Comparison of ENCODE assay signal across 13 cellular contexts in genomic region chr3:37999836-38000235, GRCh38. TPM values are rescaled to one million over a fixed set of nuclear protein-coding genes. Genes with fewer than 3 reads are reported as not detected.
DNase-seq lines count a peak whose midpoint lies in the region; ATAC-seq, FAIRE-seq and TF ChIP-seq lines count a peak whose summit lies in the region.
"Had no signal": no experiment of that assay in that cellular context is flagged by ENCODE, and none has a peak within 500 bp of the region (broad histone marks: within the 10 kb centered on the region; RNA-seq: fewer than 3 reads in every experiment).

No MANE protein-coding gene starts in this region.

- H3K36me3 Mint-ChIP-seq in activated CD4-positive, alpha-beta memory T cell treated with anti-CD3 and anti-CD28 coated beads, Interleukin-2, amount 10 ng/mL, durations not matched to agents 7 days and 5 days (ENCODE audit: low read depth), result peaks cover 43% of the 10 kb centered on the region
- H3K36me3 Mint-ChIP-seq in naive B cell, result peaks cover 8 to 10% of the 10 kb centered on the region in 2 donors

- TF ChIP-seq POLR2A in right lobe of liver (IDR thresholded peaks at IDR 0.05) (no peak), HepG2 (IDR thresholded peaks at IDR 0.05; ENCODE audit: insufficient read depth in 1 of 2, low read depth in 2 of 2, low read length in 2 of 2) (no peak)

- H3K4me3 ChIP-seq in right lobe of liver (no peak overlapping the region), HepG2 (replicated peaks in 1 of 3; ENCODE audit: insufficient read depth in 1 of 3, low read depth in 2 of 3, low read length in 3 of 3) (no peak overlapping the region), upper lobe of right lung (no peak overlapping the region), mesendoderm (ENCODE audit: low read length) (no peak overlapping the region)

- in situ Hi-C loops in HepG2 (cut with HindIII; ENCODE audit: extremely low pct_ligation_motif_present, low pct_unique_long_range_greater_than_20kb), result loop anchor here (5.0 kb wide), 1 partner anchor 143 kb away; no protein-coding TSS in a partner anchor

- CTCF ChIA-PET in HepG2 (lab: Yijun Ruan, JAX; ENCODE audit: low intra/inter-chr PET ratio, low total read pairs), result no interaction called here
- CTCF ChIA-PET in activated CD4-positive, alpha-beta memory T cell treated with anti-CD3 and anti-CD28 coated beads, Interleukin-2, amount 10 ng/mL, durations not matched to agents 7 days and 5 days (lab: Charles Lee), result no interaction called here

- peak in 2 of 3 donors; percentile 7 to 19 for DNase-seq in right lobe of liver
- DNase-seq in HepG2 (ENCODE audit: low spot score), result no peak
- DNase-seq in activated CD4-positive, alpha-beta memory T cell treated with anti-CD3 and anti-CD28 coated beads, Interleukin-2, amount 10 ng/mL, durations not matched to agents 7 days and 5 days, result no peak
- no peak for DNase-seq in naive B cell
- peak; percentile 27 for DNase-seq in upper lobe of right lung
- no peak for DNase-seq in mesendoderm
- DNase-seq: erythroblast; MV-4-11; NCI-H226; stimulated activated CD4-positive, alpha-beta T cell treated with anti-CD3 and anti-CD28 coated beads, Interleukin-4, amount 100 ng/mL, for 24 hours; stimulated activated naive B cell treated with anti-CD40 and anti-IgM and Interleukin-4, amounts not matched to agents 10 μg/mL and 1 μg/mL and 100 μg/mL, for 72 hours had no signal

- no peak overlapping the region for H2AK5ac ChIP-seq in mesendoderm (ENCODE audit: low read length)

- no peak for ATAC-seq in right lobe of liver
- ATAC-seq in HepG2, result no peak
- no peak for ATAC-seq in naive B cell (ENCODE audit: low read depth in 2 of 2)
- ATAC-seq in upper lobe of right lung, result no peak
- no peak for ATAC-seq in HG03135 (IDR thresholded peaks at IDR 0.05; ENCODE audit: unreplicated experiment)
- ATAC-seq in HG02885 (IDR thresholded peaks at IDR 0.05; ENCODE audit: poor library complexity, unreplicated experiment), result no peak

- H3K4me3 Mint-ChIP-seq in activated CD4-positive, alpha-beta memory T cell treated with anti-CD3 and anti-CD28 coated beads, Interleukin-2, amount 10 ng/mL, durations not matched to agents 7 days and 5 days, result no peak overlapping the region
- peak overlapping the region in 6 of 8 donors; percentile 48 to 81 (median 58) for H3K4me3 Mint-ChIP-seq in naive B cell

- TF ChIP-seq CTCF in right lobe of liver (IDR thresholded peaks at IDR 0.05) (no peak), HepG2 (CRISPR knock-in tag; IDR thresholded peaks at IDR 0.05) (no peak), upper lobe of right lung (IDR thresholded peaks at IDR 0.05) (no peak)

- no peak overlapping the region for H3K4ac ChIP-seq in mesendoderm (ENCODE audit: low read depth, low read length)

- no TSS peak for BruUV-seq in HepG2 (replicated peaks; lab: Mats Ljungman, UMichigan)

- no peak overlapping the region for H2BK120ac ChIP-seq in mesendoderm (ENCODE audit: low read depth, low read length)

- WGBS in right lobe of liver (ENCODE audit: insufficient coverage, low coverage, low lambda C conversion rate, missing lambda C conversion rate), result 75% methylated on average over 2 of the region's 6 CpGs
- 62% methylated on average over 6 of the region's 6 CpGs for WGBS in HepG2 (ENCODE audit: low lambda C conversion rate)
- no CpG with 5 or more reads among the region's 6 CpGs for WGBS in mesendoderm (ENCODE audit: extremely low coverage, insufficient coverage, low lambda C conversion rate)

- no peak overlapping the region for H3K27ac ChIP-seq in right lobe of liver
- H3K27ac ChIP-seq in HepG2 (ENCODE audit: extremely low read length, insufficient read depth, low read length), result no peak overlapping the region
- H3K27ac ChIP-seq in upper lobe of right lung, result no peak overlapping the region
- H3K27ac ChIP-seq in mesendoderm (ENCODE audit: low read depth, low read length), result no peak overlapping the region

- TF ChIP-seq RAD21 in HepG2 (CRISPR knock-in tag; IDR thresholded peaks at IDR 0.05), result no peak

- no peak overlapping the region for H3K56ac ChIP-seq in mesendoderm (ENCODE audit: low read length)

- H3K4me2 ChIP-seq in HepG2 (ENCODE audit: low read depth, low read length) (no peak overlapping the region), mesendoderm (ENCODE audit: low read length) (no peak overlapping the region)

- no peaks in the 10 kb centered on the region for H3K9me3 Mint-ChIP-seq in activated CD4-positive, alpha-beta memory T cell treated with anti-CD3 and anti-CD28 coated beads, Interleukin-2, amount 10 ng/mL, durations not matched to agents 7 days and 5 days
- H3K9me3 Mint-ChIP-seq in naive B cell, result peaks cover 0 to 2% (median 0%) of the 10 kb centered on the region in 7 donors

- H3K36me3 ChIP-seq in right lobe of liver (no peaks in the 10 kb centered on the region), HepG2 (replicated peaks in 1 of 2; ENCODE audit: control insufficient read depth in 1 of 2, insufficient read depth in 2 of 2, low read length in 2 of 2) (no peaks in the 10 kb centered on the region), upper lobe of right lung (peaks cover 5% of the 10 kb centered on the region), mesendoderm (ENCODE audit: control insufficient read depth, insufficient read depth, low read length) (no peaks in the 10 kb centered on the region)

- H3K27me3 ChIP-seq in right lobe of liver (no peaks in the 10 kb centered on the region), HepG2 (ENCODE audit: control insufficient read depth in 1 of 2, insufficient read depth in 2 of 2, low read length in 2 of 2) (peaks cover 0 to 16% of the 10 kb centered on the region in 2 experiments; a peak in 2 of 5 replicates), upper lobe of right lung (no peaks in the 10 kb centered on the region), mesendoderm (ENCODE audit: insufficient read depth, low read length, poor library complexity) (no peaks in the 10 kb centered on the region)

- H3K23ac ChIP-seq in mesendoderm (ENCODE audit: low read length), result no peak overlapping the region

- H3K9me3 ChIP-seq in right lobe of liver (no peaks in the 10 kb centered on the region), HepG2 (ENCODE audit: low read length) (no peaks in the 10 kb centered on the region), upper lobe of right lung (no peaks in the 10 kb centered on the region)

- no peak overlapping the region for H2BK15ac ChIP-seq in mesendoderm (replicated peaks; ENCODE audit: low read depth)

- FAIRE-seq in HepG2 (lab: Jason Lieb, UNC), result no peak

- intact Hi-C loops in right lobe of liver (cut with DNase I) (loop anchor here (10.0 kb wide), 1 partner anchor 115 kb away; no protein-coding TSS in a partner anchor), HepG2 (cut with micrococcal nuclease; ENCODE audit: unreplicated experiment) (loop anchor here (2.0 kb wide), 1 partner anchor 93 kb away; no protein-coding TSS in a partner anchor), upper lobe of right lung (cut with DNase I) (no loop called here)

- no peak overlapping the region for H3K9ac ChIP-seq in HepG2 (ENCODE audit: insufficient read depth, low read depth, low read length)
- no peak overlapping the region for H3K9ac ChIP-seq in mesendoderm (ENCODE audit: low read length)

- no peaks in the 10 kb centered on the region for H3K27me3 Mint-ChIP-seq in activated CD4-positive, alpha-beta memory T cell treated with anti-CD3 and anti-CD28 coated beads, Interleukin-2, amount 10 ng/mL, durations not matched to agents 7 days and 5 days
- H3K27me3 Mint-ChIP-seq in naive B cell, result no peaks in the 10 kb centered on the region
- H3K27me3 Mint-ChIP-seq: stimulated activated naive B cell treated with anti-CD40 and anti-IgM and Interleukin-4, amounts not matched to agents 10 μg/mL and 1 μg/mL and 100 μg/mL, for 72 hours had no signal

- no peak overlapping the region for H3K18ac ChIP-seq in mesendoderm (ENCODE audit: low read length)

- POLR2A ChIA-PET in HepG2 (lab: Yijun Ruan, JAX), result no interaction called here
- POLR2A ChIA-PET in activated CD4-positive, alpha-beta memory T cell treated with anti-CD3 and anti-CD28 coated beads, Interleukin-2, amount 10 ng/mL, durations not matched to agents 7 days and 5 days (lab: Charles Lee), result no interaction called here

- TF ChIP-seq EP300 in HepG2 (IDR thresholded peaks at IDR 0.05; ENCODE audit: low read depth in 2 of 2, low read length in 2 of 2) (no peak), HepG2 (CRISPR knock-in tag; IDR thresholded peaks at IDR 0.05; ENCODE audit: borderline replicate concordance) (no peak)

- H3K27ac Mint-ChIP-seq in activated CD4-positive, alpha-beta memory T cell treated with anti-CD3 and anti-CD28 coated beads, Interleukin-2, amount 10 ng/mL, durations not matched to agents 7 days and 5 days, result peak overlapping the region; percentile 78
- peak overlapping the region in 2 of 6 donors; percentile 44 to 95 for H3K27ac Mint-ChIP-seq in naive B cell

- no peak overlapping the region for H2BK5ac ChIP-seq in mesendoderm (ENCODE audit: low read length)

- H3K4me1 Mint-ChIP-seq in activated CD4-positive, alpha-beta memory T cell treated with anti-CD3 and anti-CD28 coated beads, Interleukin-2, amount 10 ng/mL, durations not matched to agents 7 days and 5 days, result peaks cover 58% of the 10 kb centered on the region
- H3K4me1 Mint-ChIP-seq in naive B cell, result peaks cover 48 to 63% (median 49%) of the 10 kb centered on the region in 3 donors

- H3K79me2 ChIP-seq in HepG2 (ENCODE audit: insufficient read depth, low read length) (no peaks in the 10 kb centered on the region), mesendoderm (ENCODE audit: control insufficient read depth, insufficient read depth, low read length) (no peaks in the 10 kb centered on the region)

- H4K20me1 ChIP-seq in HepG2 (ENCODE audit: insufficient read depth, low read length), result no peaks in the 10 kb centered on the region

- H3K4me1 ChIP-seq in right lobe of liver (peaks cover 0 to 7% (median 3%) of the 10 kb centered on the region in 4 donors), HepG2 (ENCODE audit: insufficient read depth, low read length) (peaks cover 85% of the 10 kb centered on the region), upper lobe of right lung (peaks cover 21% of the 10 kb centered on the region), mesendoderm (ENCODE audit: control insufficient read depth, low read depth, low read length) (peaks cover 6% of the 10 kb centered on the region)

- no peak overlapping the region for H4K5ac ChIP-seq in mesendoderm (ENCODE audit: low read length)

- H2AFZ ChIP-seq in HepG2 (ENCODE audit: low read length), result no peak overlapping the region

- H4K8ac ChIP-seq in mesendoderm (ENCODE audit: low read depth, low read length), result no peak overlapping the region

- H3K79me1 ChIP-seq in mesendoderm (ENCODE audit: low read length), result no peaks in the 10 kb centered on the region

RNA-seq across cellular contexts. Expression of gene VILL, which starts 9.2 kb away (rescaled TPM):
- total RNA-seq in right lobe of liver (1 to 10 TPM in 3 of 6 experiments, under 1 TPM in 3; 0.25 to 1.5 (median 0.97) TPM), HepG2 (2016; rRNA removed; fragmentation: Illumina TruSeq; extraction: Trizol) (3.2 and 4.0 TPM in 2 replicates), upper lobe of right lung (8.9 TPM)
- 4.3 and 5.3 TPM in 2 replicates for total RNA-seq in HepG2 (2016; cell fraction: cytosol; rRNA removed; fragmentation: Illumina TruSeq; extraction: Trizol; ENCODE audit: low read depth)
- total RNA-seq in HepG2 (2016; cell fraction: insoluble cytoplasmic fraction; rRNA removed; fragmentation: Illumina TruSeq; extraction: Trizol), result 2.3 and 4.1 TPM in 2 replicates
- 3.3 and 5.4 TPM in 2 replicates for total RNA-seq in HepG2 (2016; cell fraction: membrane; rRNA removed; fragmentation: Illumina TruSeq; extraction: Trizol)
- 2.0 and 2.1 TPM in 2 replicates for total RNA-seq in HepG2 (2016; cell fraction: nucleus; rRNA removed; fragmentation: Illumina TruSeq; extraction: Trizol)
- polyA plus RNA-seq in HepG2 (2011; rRNA removed) (5.3 and 7.5 TPM in 2 replicates), naive B cell (ENCODE audit: low read depth in 6 of 6) (10 to 100 TPM in 4 of 6 donors, 1 to 10 TPM in 2; 8.4 to 17.8 (median 11.8) TPM)
- polyA plus RNA-seq in HepG2 (2011; cell fraction: cytosol; rRNA removed), result 5.6 and 9.0 TPM in 2 replicates
- 8.6 and 9.9 TPM in 2 replicates for polyA plus RNA-seq in HepG2 (2011; cell fraction: nucleus; rRNA removed)
- 2.1 and 2.6 TPM in 2 replicates for polyA plus RNA-seq in HepG2 (2012)
- 4.2 and 6.5 TPM in 2 replicates for polyA plus RNA-seq in HepG2 (2016; cell fraction: cytosol; fragmentation: Illumina TruSeq; extraction: Trizol; ENCODE audit: low read depth)
- polyA plus RNA-seq in HepG2 (2016; cell fraction: insoluble cytoplasmic fraction; fragmentation: Illumina TruSeq; extraction: Trizol; ENCODE audit: low read depth), result 2.0 and 2.3 TPM in 2 replicates
- polyA plus RNA-seq in HepG2 (2016; cell fraction: membrane; fragmentation: Illumina TruSeq; extraction: Trizol; ENCODE audit: low read depth), result 3.5 and 5.1 TPM in 2 replicates
- polyA plus RNA-seq in HepG2 (2016; cell fraction: nucleus; fragmentation: Illumina TruSeq; extraction: Trizol; ENCODE audit: insufficient read depth, low read depth), result 2.0 and 2.9 TPM in 2 replicates
- 1.2 and 3.8 TPM in 2 replicates for polyA minus RNA-seq in HepG2 (2011; rRNA and poly(A)+ RNA removed; ENCODE audit: low replicate concordance)
- polyA minus RNA-seq in HepG2 (2011; cell fraction: cytosol; rRNA and poly(A)+ RNA removed), result 0.89 TPM in 1 of 2 replicates, not detected in the other
- 6.2 and 7.3 TPM in 2 replicates for polyA minus RNA-seq in HepG2 (2011; cell fraction: nucleus; rRNA and poly(A)+ RNA removed)
- 10 to 100 TPM; 18.4 to 18.7 TPM for total RNA-seq in activated CD4-positive, alpha-beta memory T cell treated with anti-CD3 and anti-CD28 coated beads, Interleukin-2, amount 10 ng/mL, durations not matched to agents 7 days and 5 days
- polyA plus RNA-seq in mesendoderm (2013, experiment 1 of 2), result 1.9 TPM
- 2.2 TPM for polyA plus RNA-seq in mesendoderm (2013, experiment 2 of 2)

RNA-seq across cellular contexts. Expression of gene PLCD1, which starts 29.6 kb away (rescaled TPM):
- total RNA-seq in right lobe of liver (10 to 100 TPM in 1 of 6 experiments, 1 to 10 TPM in 5; 6.5 to 10.2 (median 7.7) TPM), HepG2 (2016; rRNA removed; fragmentation: Illumina TruSeq; extraction: Trizol) (10.1 and 11.4 TPM in 2 replicates), upper lobe of right lung (32.2 TPM)
- total RNA-seq in HepG2 (2016; cell fraction: cytosol; rRNA removed; fragmentation: Illumina TruSeq; extraction: Trizol; ENCODE audit: low read depth), result 2.1 and 3.6 TPM in 2 replicates
- 9.3 and 12.3 TPM in 2 replicates for total RNA-seq in HepG2 (2016; cell fraction: insoluble cytoplasmic fraction; rRNA removed; fragmentation: Illumina TruSeq; extraction: Trizol)
- total RNA-seq in HepG2 (2016; cell fraction: membrane; rRNA removed; fragmentation: Illumina TruSeq; extraction: Trizol), result 4.6 and 5.7 TPM in 2 replicates
- total RNA-seq in HepG2 (2016; cell fraction: nucleus; rRNA removed; fragmentation: Illumina TruSeq; extraction: Trizol), result 8.0 and 8.9 TPM in 2 replicates
- polyA plus RNA-seq in HepG2 (2011; rRNA removed) (12.4 and 12.8 TPM in 2 replicates), naive B cell (ENCODE audit: low read depth in 6 of 6) (1 to 10 TPM in 5 of 6 donors, not detected in 1; 1.9 to 4.1 (median 2.6) TPM)
- polyA plus RNA-seq in HepG2 (2011; cell fraction: cytosol; rRNA removed), result 7.2 and 10.7 TPM in 2 replicates
- 30.9 and 33.2 TPM in 2 replicates for polyA plus RNA-seq in HepG2 (2011; cell fraction: nucleus; rRNA removed)
- 10.6 and 11.1 TPM in 2 replicates for polyA plus RNA-seq in HepG2 (2012)
- 2.2 and 2.7 TPM in 2 replicates for polyA plus RNA-seq in HepG2 (2016; cell fraction: cytosol; fragmentation: Illumina TruSeq; extraction: Trizol; ENCODE audit: low read depth)
- polyA plus RNA-seq in HepG2 (2016; cell fraction: insoluble cytoplasmic fraction; fragmentation: Illumina TruSeq; extraction: Trizol; ENCODE audit: low read depth), result 6.8 and 9.0 TPM in 2 replicates
- polyA plus RNA-seq in HepG2 (2016; cell fraction: membrane; fragmentation: Illumina TruSeq; extraction: Trizol; ENCODE audit: low read depth), result 3.9 and 5.6 TPM in 2 replicates
- 13.4 and 22.2 TPM in 2 replicates for polyA plus RNA-seq in HepG2 (2016; cell fraction: nucleus; fragmentation: Illumina TruSeq; extraction: Trizol; ENCODE audit: insufficient read depth, low read depth)
- polyA minus RNA-seq in HepG2 (2011; rRNA and poly(A)+ RNA removed; ENCODE audit: low replicate concordance), result 2.2 and 34.5 TPM in 2 replicates
- 11.5 and 15.0 TPM in 2 replicates for polyA minus RNA-seq in HepG2 (2011; cell fraction: cytosol; rRNA and poly(A)+ RNA removed)
- 8.4 and 11.8 TPM in 2 replicates for polyA minus RNA-seq in HepG2 (2011; cell fraction: nucleus; rRNA and poly(A)+ RNA removed)
- total RNA-seq in activated CD4-positive, alpha-beta memory T cell treated with anti-CD3 and anti-CD28 coated beads, Interleukin-2, amount 10 ng/mL, durations not matched to agents 7 days and 5 days, result 10 to 100 TPM; 36.2 to 38.0 TPM
- 6.8 TPM for polyA plus RNA-seq in mesendoderm (2013, experiment 1 of 2)
- polyA plus RNA-seq in mesendoderm (2013, experiment 2 of 2), result 6.6 TPM

RNA-seq across cellular contexts. Expression of gene DLEC1, which starts 39.2 kb away (rescaled TPM):
- total RNA-seq in right lobe of liver (under 1 TPM in 4 of 6 experiments, not detected in 2; 0.04 to 0.18 (median 0.15) TPM), HepG2 (2016; rRNA removed; fragmentation: Illumina TruSeq; extraction: Trizol) (not detected in 2 replicates), upper lobe of right lung (2.7 TPM)
- total RNA-seq in HepG2 (2016; cell fraction: cytosol; rRNA removed; fragmentation: Illumina TruSeq; extraction: Trizol; ENCODE audit: low read depth), result not detected in 2 replicates
- total RNA-seq in HepG2 (2016; cell fraction: insoluble cytoplasmic fraction; rRNA removed; fragmentation: Illumina TruSeq; extraction: Trizol), result not detected in 2 replicates
- total RNA-seq in HepG2 (2016; cell fraction: membrane; rRNA removed; fragmentation: Illumina TruSeq; extraction: Trizol), result not detected in 2 replicates
- not detected in 2 replicates for total RNA-seq in HepG2 (2016; cell fraction: nucleus; rRNA removed; fragmentation: Illumina TruSeq; extraction: Trizol)
- polyA plus RNA-seq in HepG2 (2011; rRNA removed) (0.09 and 0.13 TPM in 2 replicates), naive B cell (ENCODE audit: low read depth in 6 of 6) (under 1 TPM in 4 of 6 donors, not detected in 2; 0.09 to 0.50 (median 0.30) TPM)
- 0.01 TPM in 1 of 2 replicates, not detected in the other for polyA plus RNA-seq in HepG2 (2011; cell fraction: cytosol; rRNA removed)
- 0.56 and 0.99 TPM in 2 replicates for polyA plus RNA-seq in HepG2 (2011; cell fraction: nucleus; rRNA removed)
- polyA plus RNA-seq in HepG2 (2012), result 0.47 and 0.54 TPM in 2 replicates
- not detected in 2 replicates for polyA plus RNA-seq in HepG2 (2016; cell fraction: cytosol; fragmentation: Illumina TruSeq; extraction: Trizol; ENCODE audit: low read depth)
- polyA plus RNA-seq in HepG2 (2016; cell fraction: insoluble cytoplasmic fraction; fragmentation: Illumina TruSeq; extraction: Trizol; ENCODE audit: low read depth), result not detected in 2 replicates
- not detected in 2 replicates for polyA plus RNA-seq in HepG2 (2016; cell fraction: membrane; fragmentation: Illumina TruSeq; extraction: Trizol; ENCODE audit: low read depth)
- polyA plus RNA-seq in HepG2 (2016; cell fraction: nucleus; fragmentation: Illumina TruSeq; extraction: Trizol; ENCODE audit: insufficient read depth, low read depth), result not detected in 2 replicates
- 0.40 TPM in 1 of 2 replicates, not detected in the other for polyA minus RNA-seq in HepG2 (2011; rRNA and poly(A)+ RNA removed; ENCODE audit: low replicate concordance)
- polyA minus RNA-seq in HepG2 (2011; cell fraction: cytosol; rRNA and poly(A)+ RNA removed), result not detected in 2 replicates
- polyA minus RNA-seq in HepG2 (2011; cell fraction: nucleus; rRNA and poly(A)+ RNA removed), result 0.77 and 0.99 TPM in 2 replicates
- total RNA-seq in activated CD4-positive, alpha-beta memory T cell treated with anti-CD3 and anti-CD28 coated beads, Interleukin-2, amount 10 ng/mL, durations not matched to agents 7 days and 5 days, result 1 to 10 TPM; 3.8 to 4.2 TPM
- 0.28 TPM for polyA plus RNA-seq in mesendoderm (2013, experiment 1 of 2)
- polyA plus RNA-seq in mesendoderm (2013, experiment 2 of 2), result 0.25 TPM

Comparison
In these comparisons a context has a peak if more than half of its experiments do, and no peak if none do; other contexts are left out.
1. DNase-seq: peak in right lobe of liver (2 of 3) and upper lobe of right lung (single experiment); none in HepG2 (single experiment), activated CD4-positive, alpha-beta memory T cell treated with anti-CD3 and anti-CD28 coated beads, Interleukin-2, amount 10 ng/mL, durations not matched to agents 7 days and 5 days (single experiment), naive B cell (single experiment) and mesendoderm (single experiment).